18 cellular contexts compared by ENCODE assay signal in the genomic region with DNA sequence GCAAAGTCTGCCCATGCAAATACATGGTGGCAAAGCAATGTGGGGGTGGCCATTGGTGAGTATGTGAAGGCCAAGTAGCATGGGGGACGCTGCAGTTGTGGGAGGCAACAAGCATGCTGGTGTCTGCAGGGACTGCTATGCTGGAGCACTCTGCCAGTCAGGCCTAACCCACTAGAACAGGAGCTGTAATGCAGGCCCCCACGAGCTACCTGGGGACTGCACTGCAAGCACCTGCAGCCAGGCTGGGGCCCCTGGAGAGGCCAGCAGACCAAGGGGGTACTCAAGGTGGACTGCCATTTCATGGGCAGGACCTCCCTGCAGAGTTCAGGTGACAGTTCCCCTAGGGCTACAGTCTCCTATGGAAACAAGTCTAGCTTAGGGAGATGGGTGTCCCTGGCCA.
"Had no signal": no experiment of that assay in that cellular context is flagged by ENCODE, and none has a peak within 500 bp of the region (broad histone marks: within the 10 kb centered on the region; RNA-seq: fewer than 3 reads in every experiment).

No MANE protein-coding gene starts in this region.

- H3K4me1 ChIP-seq: heart left ventricle, lower lobe of right lung, suprapubic skin, thyroid gland had no signal

- H3K9me3 ChIP-seq: lower lobe of right lung, neutrophil, thyroid gland had no signal

- DNase-seq: central memory CD4-positive, alpha-beta T cell; cortex of kidney; dorsolateral prefrontal cortex; effector memory CD4-positive, alpha-beta T cell; hippocampal formation; lower lobe of right lung; mesenchymal stem cell; midbrain; nephron progenitor cell; small intestine; stimulated activated CD4-positive, alpha-beta T cell treated with anti-CD3 and anti-CD28 coated beads, Interleukin-2, amount 100 ng/mL, for 48 hours; stimulated activated naive CD8-positive, alpha-beta T cell treated with anti-CD3 and anti-CD28 coated beads, Interleukin-15, Interleukin-2, amounts not matched to agents 100 U/mL and 50 U/mL, for 24 hours; thyroid gland had no signal

- H3K4me3 ChIP-seq: dorsolateral prefrontal cortex, heart left ventricle, lower lobe of right lung, suprapubic skin, thyroid gland had no signal

- H3K4me1 Mint-ChIP-seq: nephron progenitor cell had no signal

- H3K27ac ChIP-seq: dorsolateral prefrontal cortex, heart left ventricle, lower lobe of right lung, neutrophil, suprapubic skin, thyroid gland had no signal

- H3K27ac Mint-ChIP-seq: nephron progenitor cell had no signal

- ATAC-seq: esophagus mucosa; heart left ventricle; left lobe of liver; stimulated activated naive CD8-positive, alpha-beta T cell treated with anti-CD3 and anti-CD28 coated beads, Interleukin-15, Interleukin-2, amounts not matched to agents 100 U/mL and 50 U/mL, for 24 hours had no signal

- H3K27me3 ChIP-seq: dorsolateral prefrontal cortex, heart left ventricle, neutrophil, suprapubic skin, thyroid gland had no signal

- H3K4me3 Mint-ChIP-seq: nephron progenitor cell had no signal

- H3K36me3 ChIP-seq: heart left ventricle, lower lobe of right lung, neutrophil, suprapubic skin, thyroid gland had no signal
